Comparison of ENCODE assay signal across 13 cellular contexts in genomic region chr13:109667754-109668360, GRCh38.
A peak's percentile ranks its signal among the peaks of the same experiment; 100 is the strongest.
DNase-seq lines count a peak whose midpoint lies in the region; ATAC-seq and TF ChIP-seq lines count a peak whose summit lies in the region.
"Had no signal": no experiment of that assay in that cellular context is flagged by ENCODE, and none has a peak within 500 bp of the region (broad histone marks: within the 10 kb centered on the region; RNA-seq: fewer than 3 reads in every experiment).

No MANE protein-coding gene starts in this region.

- H3K27ac ChIP-seq in PC-9 (peak overlapping the region; percentile 94), endodermal cell (ENCODE audit: low read depth, low read length) (no peak overlapping the region), esophagus squamous epithelium (peak overlapping the region in 1 of 4 donors; percentile 22)
- H3K27ac ChIP-seq: thyroid gland had no signal

- H3K9ac ChIP-seq in endodermal cell (ENCODE audit: extremely low read depth, low read length, poor library complexity, severe bottlenecking) = no peak overlapping the region

- peaks cover 65% of the 10 kb centered on the region for H3F3A ChIP-seq in PC-9 (ENCODE audit: insufficient read depth, low read depth)

- no peaks in the 10 kb centered on the region; the same call in 1 of the 2 replicates for H3K36me3 ChIP-seq in PC-9 (ENCODE audit: low read depth)
- H3K36me3 ChIP-seq in endodermal cell (ENCODE audit: control insufficient read depth, insufficient read depth, low read length) = no peaks in the 10 kb centered on the region
- H3K36me3 ChIP-seq in esophagus squamous epithelium = no peaks in the 10 kb centered on the region
- H3K36me3 ChIP-seq: thyroid gland had no signal

- TF ChIP-seq CTCF in PC-9 (conservative IDR thresholded peaks at IDR 0.05) (no peak), endodermal cell (conservative IDR thresholded peaks at IDR 0.05) (no peak), esophagus squamous epithelium (IDR thresholded peaks at IDR 0.05) (no peak)

- H4K20me1 ChIP-seq in PC-9 (ENCODE audit: insufficient read depth) = no peaks in the 10 kb centered on the region

- 86 to 100% methylated on average over 6 to 11 of the region's 11 CpGs for WGBS in endodermal cell (ENCODE audit: insufficient coverage in 1 of 2, insufficient read length in 1 of 2), 2 experiments
- WGBS in esophagus squamous epithelium, 2 donors = 54 to 60% methylated on average over 11 of the region's 11 CpGs

- peaks cover 2% of the 10 kb centered on the region for H3K9me3 Mint-ChIP-seq in endodermal cell
- H3K9me3 Mint-ChIP-seq: activated CD8-positive, alpha-beta T cell treated with anti-CD3 and anti-CD28 coated beads for 36 hours; T-helper 1 cell treated with Interleukin-12 subunit alpha and Interleukin-12 subunit beta and Interleukin-4 antibody, amounts not matched to agents 30 μg/mL and 1 μg/mL, for 36 hours had no signal

- no peak overlapping the region for H2AFZ ChIP-seq in PC-9

- no peak overlapping the region for H3K4me3 Mint-ChIP-seq in endodermal cell
- H3K4me3 Mint-ChIP-seq: activated CD8-positive, alpha-beta T cell treated with anti-CD3 and anti-CD28 coated beads for 36 hours; T-helper 1 cell treated with Interleukin-12 subunit alpha and Interleukin-12 subunit beta and Interleukin-4 antibody, amounts not matched to agents 30 μg/mL and 1 μg/mL, for 36 hours had no signal

- H3K27ac Mint-ChIP-seq in endodermal cell = peak overlapping the region; percentile 5
- H3K27ac Mint-ChIP-seq: activated CD8-positive, alpha-beta T cell treated with anti-CD3 and anti-CD28 coated beads for 36 hours; T-helper 1 cell treated with Interleukin-12 subunit alpha and Interleukin-12 subunit beta and Interleukin-4 antibody, amounts not matched to agents 30 μg/mL and 1 μg/mL, for 36 hours had no signal

- no TSS peak for BruUV-seq in PC-9 (replicated peaks; lab: Mats Ljungman, UMichigan)

- intact Hi-C loops in PC-9 (cut with micrococcal nuclease; ENCODE audit: unreplicated experiment) (loop anchor here (5.0 to 10.0 kb wide), 2 partner anchors 347 to 396 kb away; no protein-coding TSS in a partner anchor), sciatic nerve (cut with DNase I) (no loop called here), esophagus squamous epithelium (cut with DNase I) (no loop called here)

- DNase-seq in NOMO-1 (lab: John Stamatoyannopoulos, UW; ENCODE audit: unreplicated experiment in 2 of 2) (peak; percentile 30 to 42), NOMO-1 treated with dmso at 0.1 percent for 144 hours (lab: John Stamatoyannopoulos, UW; ENCODE audit: unreplicated experiment) (no peak), PC-9 (no peak), endodermal cell (no peak), sciatic nerve (ENCODE audit: low spot score) (no peak), T-helper 1 cell (no peak), NCI-H2171 (lab: John Stamatoyannopoulos, UW) (no peak), esophagus squamous epithelium (lab: John Stamatoyannopoulos, UW) (no peak)
- DNase-seq: activated CD8-positive, alpha-beta T cell treated with anti-CD3 and anti-CD28 coated beads for 36 hours; activated gamma-delta T cell treated with Interleukin-2 at 50 U/mL for 16 hours; NCI-H1930; thyroid gland had no signal

- POLR2A ChIA-PET in PC-9 (lab: Charles Lee; ENCODE audit: unreplicated experiment) = interaction anchor here (0.7 kb wide), 1 partner anchor 29 kb away, joined by 9 read pairs; no protein-coding TSS in a partner anchor

- no peaks in the 10 kb centered on the region for H3K9me2 ChIP-seq in PC-9 (ENCODE audit: insufficient read depth)

- peaks cover 11% of the 10 kb centered on the region for H3K27me3 Mint-ChIP-seq in endodermal cell (ENCODE audit: insufficient read depth)
- H3K27me3 Mint-ChIP-seq: activated CD8-positive, alpha-beta T cell treated with anti-CD3 and anti-CD28 coated beads for 36 hours had no signal

- peaks cover 5% of the 10 kb centered on the region; the same call in 1 of the 2 replicates for H3K79me2 ChIP-seq in PC-9 (ENCODE audit: low read depth)

- peak; percentile 8 for ATAC-seq in sciatic nerve
- ATAC-seq: activated CD8-positive, alpha-beta T cell treated with anti-CD3 and anti-CD28 coated beads for 36 hours had no signal

- H3K27me3 ChIP-seq in PC-9 (ENCODE audit: insufficient read depth, low read depth) (no peaks in the 10 kb centered on the region), endodermal cell (ENCODE audit: control insufficient read depth, insufficient read depth, low read length, poor library complexity, severe bottlenecking) (no peaks in the 10 kb centered on the region), esophagus squamous epithelium (peaks cover 0 to 27% (median 0%) of the 10 kb centered on the region in 4 donors)
- H3K27me3 ChIP-seq: thyroid gland had no signal

- peaks cover 41% of the 10 kb centered on the region for H3K4me1 Mint-ChIP-seq in endodermal cell

- H3K36me3 Mint-ChIP-seq in endodermal cell (ENCODE audit: low read depth) = no peaks in the 10 kb centered on the region

- CTCF ChIA-PET in PC-9 (lab: Charles Lee) = no interaction called here

- H3K4me3 ChIP-seq in PC-9 (peak overlapping the region; percentile 52), endodermal cell (ENCODE audit: low read length) (no peak overlapping the region), esophagus squamous epithelium (no peak overlapping the region)
- H3K4me3 ChIP-seq: thyroid gland had no signal

- TF ChIP-seq POLR2A in esophagus squamous epithelium (IDR thresholded peaks at IDR 0.05) = no peak

- peaks cover 66% of the 10 kb centered on the region for H3K4me1 ChIP-seq in PC-9 (replicated peaks; ENCODE audit: insufficient read depth)
- peaks cover 13% of the 10 kb centered on the region for H3K4me1 ChIP-seq in endodermal cell (ENCODE audit: control insufficient read depth, insufficient read depth, low read length)
- peaks cover 0 to 4% (median 0%) of the 10 kb centered on the region in 3 donors for H3K4me1 ChIP-seq in esophagus squamous epithelium
- H3K4me1 ChIP-seq: thyroid gland had no signal

- peak overlapping the region; percentile 82 for H3K4me2 ChIP-seq in PC-9

- H3K9me3 ChIP-seq in PC-9 (ENCODE audit: insufficient read depth, low read depth) = no peaks in the 10 kb centered on the region
- H3K9me3 ChIP-seq in endodermal cell (ENCODE audit: control insufficient read depth, low read length) = no peaks in the 10 kb centered on the region
- H3K9me3 ChIP-seq in esophagus squamous epithelium = no peaks in the 10 kb centered on the region
- H3K9me3 ChIP-seq: thyroid gland had no signal

Comparison
In these comparisons a context has a peak if more than half of its experiments do, and no peak if none do; other contexts are left out.
1. DNase-seq: peak in NOMO-1 (2 of 2); none in NOMO-1 treated with dmso at 0.1 percent for 144 hours (single experiment), PC-9 (0 of 2), endodermal cell (single experiment), sciatic nerve (single experiment), T-helper 1 cell (0 of 5), NCI-H2171 (single experiment) and esophagus squamous epithelium (single experiment).